12 cellular contexts compared by ENCODE assay signal in genomic region chr15:65576669-65577068, GRCh38. TPM values are rescaled to one million over a fixed set of nuclear protein-coding genes. Genes with fewer than 3 reads are reported as not detected.
A peak's percentile ranks its signal among the peaks of the same experiment; 100 is the strongest.
DNase-seq lines count a peak whose midpoint lies in the region; ATAC-seq, FAIRE-seq and TF ChIP-seq lines count a peak whose summit lies in the region.
"Had no signal": no experiment of that assay in that cellular context is flagged by ENCODE, and none has a peak within 500 bp of the region (broad histone marks: within the 10 kb centered on the region; RNA-seq: fewer than 3 reads in every experiment).

No MANE protein-coding gene starts in this region.

- H3K36me3 ChIP-seq in bronchial epithelial cell (ENCODE audit: control insufficient read depth, insufficient read depth, low read length) (peaks cover 12% of the 10 kb centered on the region), Karpas-422 (ENCODE audit: insufficient read depth, low read length) (peaks cover 63% of the 10 kb centered on the region; the same call in 1 of the 2 replicates)

- ATAC-seq in memory B cell (ENCODE audit: low read depth) = no peak

- no peak overlapping the region for H3K4me3 ChIP-seq in AG09309 (ENCODE audit: control insufficient read depth, low read depth, low read length)
- H3K4me3 ChIP-seq in bronchial epithelial cell (ENCODE audit: low read depth, low read length) = no peak overlapping the region
- no peak overlapping the region for H3K4me3 ChIP-seq in Karpas-422 (ENCODE audit: low read length)

- H3K27ac Mint-ChIP-seq in memory B cell = peak overlapping the region; percentile 64

- H3K36me3 Mint-ChIP-seq in memory B cell = peaks cover 15% of the 10 kb centered on the region

- H3K9me3 ChIP-seq in Karpas-422 (ENCODE audit: low read length) = no peaks in the 10 kb centered on the region

- H3K4me3 Mint-ChIP-seq in memory B cell = no peak overlapping the region

- no peak overlapping the region for H3K4me2 ChIP-seq in Karpas-422 (ENCODE audit: low read depth, low read length, poor library complexity, severe bottlenecking)
- H3K4me2 ChIP-seq: KMS-11 had no signal

- TF ChIP-seq CTCF in AG09309 (IDR thresholded peaks at IDR 0.05; ENCODE audit: control insufficient read depth, insufficient read depth, low read depth, low read length, missing control alignments) (no peak), bronchial epithelial cell (IDR thresholded peaks at IDR 0.05; ENCODE audit: insufficient read depth, low read length, severe bottlenecking) (no peak)

- no peak for FAIRE-seq in bronchial epithelial cell (lab: Jason Lieb, UNC)

- H3K9me3 Mint-ChIP-seq in memory B cell = no peaks in the 10 kb centered on the region

- no peaks in the 10 kb centered on the region for H3K27me3 ChIP-seq in bronchial epithelial cell (ENCODE audit: control insufficient read depth, insufficient read depth, low read length)
- no peaks in the 10 kb centered on the region for H3K27me3 ChIP-seq in Karpas-422 (ENCODE audit: low read length)

- no peaks in the 10 kb centered on the region for H3K4me1 ChIP-seq in Karpas-422 (ENCODE audit: low read length)

- H2AFZ ChIP-seq in Karpas-422 (ENCODE audit: low read length) = no peak overlapping the region

- DNase-seq in AG09309 (ENCODE audit: low read depth) = peak; percentile 21
- peak; percentile 69 for DNase-seq in HT1080 (ENCODE audit: low read depth)
- DNase-seq in bronchial epithelial cell (ENCODE audit: low read depth) = peak; percentile 58
- DNase-seq in memory B cell (ENCODE audit: low spot score in 2 of 2) = no peak
- no peak for DNase-seq in mucosa of gallbladder (ENCODE audit: low spot score)
- no peak for DNase-seq in GM19238 (ENCODE audit: insufficient read length, low spot score)
- DNase-seq in Karpas-422 = no peak
- no peak for DNase-seq in NCI-H2227 treated with DMSO at 0.1 percent for 48 hours (lab: John Stamatoyannopoulos, UW)
- DNase-seq: anterior cingulate cortex, COR-L47, islet precursor cell had no signal

- no peaks in the 10 kb centered on the region for H3K9me2 ChIP-seq in Karpas-422 (replicated peaks; ENCODE audit: insufficient read depth, low read length)

- H3K4me1 Mint-ChIP-seq in memory B cell = peaks cover 7% of the 10 kb centered on the region

- no peak overlapping the region for H3K9ac ChIP-seq in Karpas-422 (ENCODE audit: low read length)
- H3K9ac ChIP-seq: KMS-11 had no signal

- no peak overlapping the region for H3K27ac ChIP-seq in Karpas-422 (ENCODE audit: low read length)
- H3K27ac ChIP-seq: KMS-11 had no signal

- H3K27me3 Mint-ChIP-seq in memory B cell = no peaks in the 10 kb centered on the region

- H4K20me1 ChIP-seq in Karpas-422 (ENCODE audit: insufficient read depth, low read depth, low read length) = no peaks in the 10 kb centered on the region

- 0 out of 2 replicates have a peak, but pooled peaks cover 2% of the 10 kb centered on the region for H3K79me2 ChIP-seq in Karpas-422 (ENCODE audit: low read length)

RNA-seq across cellular contexts. Expression of gene INTS14, which starts 34.3 kb away (rescaled TPM):
- 34.1 and 46.5 TPM in 2 replicates for total RNA-seq in HT1080 (2014; rRNA removed; shearing (Covaris generic))
- 59.0 and 66.8 TPM in 2 replicates for polyA plus RNA-seq in HT1080 (2015; cell fraction: cytosol; rRNA removed)
- 72.5 and 85.8 TPM in 2 replicates for polyA plus RNA-seq in HT1080 (2015; cell fraction: nucleus; rRNA removed)
- total RNA-seq in bronchial epithelial cell (26.5 and 28.7 TPM in 2 replicates), mucosa of gallbladder (35.7 TPM)
- 40.1 and 62.9 TPM in 2 replicates for total RNA-seq in Karpas-422 (2014; rRNA removed; shearing (Covaris generic); ENCODE audit: low replicate concordance)

RNA-seq across cellular contexts. Expression of gene SLC24A1, which starts 45.1 kb away (rescaled TPM):
- total RNA-seq in HT1080 (2014; rRNA removed; shearing (Covaris generic)) = 10.1 and 11.5 TPM in 2 replicates
- polyA plus RNA-seq in HT1080 (2015; cell fraction: cytosol; rRNA removed) = 9.8 and 15.4 TPM in 2 replicates
- 11.2 and 11.6 TPM in 2 replicates for polyA plus RNA-seq in HT1080 (2015; cell fraction: nucleus; rRNA removed)
- 1.6 and 2.2 TPM in 2 replicates for total RNA-seq in bronchial epithelial cell
- 8.7 TPM for total RNA-seq in mucosa of gallbladder
- 7.9 and 10.9 TPM in 2 replicates for total RNA-seq in Karpas-422 (2014; rRNA removed; shearing (Covaris generic); ENCODE audit: low replicate concordance)

RNA-seq across cellular contexts. Expression of gene HACD3, which starts 46.4 kb away (rescaled TPM):
- total RNA-seq in HT1080 (2014; rRNA removed; shearing (Covaris generic)) = 96.0 and 101 TPM in 2 replicates
- polyA plus RNA-seq in HT1080 (2015; cell fraction: cytosol; rRNA removed) = 60.8 and 72.6 TPM in 2 replicates
- polyA plus RNA-seq in HT1080 (2015; cell fraction: nucleus; rRNA removed) = 82.6 and 87.7 TPM in 2 replicates
- total RNA-seq in bronchial epithelial cell (29.2 and 60.8 TPM in 2 replicates), mucosa of gallbladder (80.5 TPM)
- 61.8 and 87.2 TPM in 2 replicates for total RNA-seq in Karpas-422 (2014; rRNA removed; shearing (Covaris generic); ENCODE audit: low replicate concordance)

RNA-seq across cellular contexts. Expression of gene DPP8, which starts 59.2 kb away (rescaled TPM):
- total RNA-seq in HT1080 (2014; rRNA removed; shearing (Covaris generic)) = 26.3 and 30.6 TPM in 2 replicates
- 21.3 and 27.4 TPM in 2 replicates for polyA plus RNA-seq in HT1080 (2015; cell fraction: cytosol; rRNA removed)
- 40.0 and 41.7 TPM in 2 replicates for polyA plus RNA-seq in HT1080 (2015; cell fraction: nucleus; rRNA removed)
- 28.4 and 41.9 TPM in 2 replicates for total RNA-seq in bronchial epithelial cell
- 30.0 TPM for total RNA-seq in mucosa of gallbladder
- total RNA-seq in Karpas-422 (2014; rRNA removed; shearing (Covaris generic); ENCODE audit: low replicate concordance) = 27.2 and 42.0 TPM in 2 replicates

Comparison
In these comparisons a context has a peak if more than half of its experiments do, and no peak if none do; other contexts are left out.
1. DNase-seq: peak in AG09309 (single experiment), HT1080 (single experiment) and bronchial epithelial cell (single experiment); none in memory B cell (0 of 2), mucosa of gallbladder (single experiment), GM19238 (single experiment), Karpas-422 (single experiment) and NCI-H2227 treated with DMSO at 0.1 percent for 48 hours (single experiment).